ENCODE assay signal across 14 cellular contexts in the genomic region with DNA sequence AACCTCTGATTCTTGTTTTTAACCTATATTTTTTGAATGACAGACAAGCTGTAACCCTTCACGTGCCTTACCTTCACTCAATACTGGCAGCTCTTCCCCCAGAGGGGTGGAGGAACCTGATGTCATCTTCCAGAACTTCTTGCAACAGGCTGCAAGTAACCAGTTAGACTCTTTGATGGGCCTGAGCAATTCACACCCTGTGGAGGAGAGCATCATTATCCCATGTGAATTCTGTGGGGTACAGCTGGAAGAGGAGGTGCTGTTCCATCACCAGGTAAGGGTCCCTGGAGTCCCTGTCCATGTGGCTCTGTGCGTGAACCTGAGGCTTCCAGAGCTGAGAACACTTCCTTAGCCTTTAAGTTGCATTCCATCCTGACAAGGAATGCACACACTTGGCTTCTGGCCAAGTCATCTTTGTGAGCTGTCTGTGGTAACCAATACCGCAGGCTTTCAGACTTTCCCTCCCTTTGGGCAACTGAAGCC. TPM values are rescaled to one million over a fixed set of nuclear protein-coding genes. Genes with fewer than 3 reads are reported as not detected.
DNase-seq lines count a peak whose midpoint lies in the region; ATAC-seq and TF ChIP-seq lines count a peak whose summit lies in the region.
"Had no signal": no experiment of that assay in that cellular context is flagged by ENCODE, and none has a peak within 500 bp of the region (broad histone marks: within the 10 kb centered on the region; RNA-seq: fewer than 3 reads in every experiment).

No MANE protein-coding gene starts in this region.

- H3K9me3 Mint-ChIP-seq in activated CD4-positive, alpha-beta memory T cell treated with anti-CD3 and anti-CD28 coated beads, Interleukin-2, amount 10 ng/mL, durations not matched to agents 7 days and 5 days: no peaks in the 10 kb centered on the region
- no peaks in the 10 kb centered on the region for H3K9me3 Mint-ChIP-seq in activated CD4-positive, alpha-beta memory T cell treated with anti-CD3 and anti-CD28 coated beads for 36 hours
- H3K9me3 Mint-ChIP-seq in stimulated activated memory B cell treated with anti-CD40 and anti-IgM and Interleukin-4, amounts not matched to agents 10 μg/mL and 1 μg/mL and 100 μg/mL, for 72 hours: no peaks in the 10 kb centered on the region

- no peaks in the 10 kb centered on the region for H3K4me1 Mint-ChIP-seq in activated CD4-positive, alpha-beta memory T cell treated with anti-CD3 and anti-CD28 coated beads, Interleukin-2, amount 10 ng/mL, durations not matched to agents 7 days and 5 days
- H3K4me1 Mint-ChIP-seq in activated CD4-positive, alpha-beta memory T cell treated with anti-CD3 and anti-CD28 coated beads for 36 hours (ENCODE audit: low read depth): no peaks in the 10 kb centered on the region
- H3K4me1 Mint-ChIP-seq in stimulated activated memory B cell treated with anti-CD40 and anti-IgM and Interleukin-4, amounts not matched to agents 10 μg/mL and 1 μg/mL and 100 μg/mL, for 72 hours: peaks cover 27% of the 10 kb centered on the region

- TF ChIP-seq POLR2A in esophagus muscularis mucosa (IDR thresholded peaks at IDR 0.05; ENCODE audit: low read depth): no peak

- no peaks in the 10 kb centered on the region for H3K9me3 ChIP-seq in esophagus muscularis mucosa
- H3K9me3 ChIP-seq: BE2C, esophagus squamous epithelium, MG63 had no signal

- H3K27me3 ChIP-seq in esophagus muscularis mucosa: no peaks in the 10 kb centered on the region
- H3K27me3 ChIP-seq: BE2C, esophagus squamous epithelium, MG63 had no signal

- H3K36me3 ChIP-seq in esophagus muscularis mucosa: peaks cover 81 to 99% (median 96%) of the 10 kb centered on the region in 4 donors

- no peak for TF ChIP-seq EP300 in esophagus muscularis mucosa (IDR thresholded peaks at IDR 0.05)

- H3K27me3 Mint-ChIP-seq in activated CD4-positive, alpha-beta memory T cell treated with anti-CD3 and anti-CD28 coated beads, Interleukin-2, amount 10 ng/mL, durations not matched to agents 7 days and 5 days: no peaks in the 10 kb centered on the region
- H3K27me3 Mint-ChIP-seq in activated CD4-positive, alpha-beta memory T cell treated with anti-CD3 and anti-CD28 coated beads for 36 hours: no peaks in the 10 kb centered on the region
- H3K27me3 Mint-ChIP-seq in stimulated activated memory B cell treated with anti-CD40 and anti-IgM and Interleukin-4, amounts not matched to agents 10 μg/mL and 1 μg/mL and 100 μg/mL, for 72 hours: no peaks in the 10 kb centered on the region

- CTCF ChIA-PET in activated CD4-positive, alpha-beta memory T cell treated with anti-CD3 and anti-CD28 coated beads, Interleukin-2, amount 10 ng/mL, durations not matched to agents 7 days and 5 days (lab: Charles Lee): interaction anchor here (0.9 kb wide), 1 partner anchor 21 kb away, joined by 3 read pairs; no protein-coding TSS in a partner anchor
- CTCF ChIA-PET in activated CD4-positive, alpha-beta memory T cell treated with anti-CD3 and anti-CD28 coated beads for 36 hours (lab: Charles Lee): no interaction called here

- peak; percentile 1 for DNase-seq in activated CD4-positive, alpha-beta memory T cell treated with anti-CD3 and anti-CD28 coated beads, Interleukin-2, amount 10 ng/mL, durations not matched to agents 7 days and 5 days
- DNase-seq in activated CD4-positive, alpha-beta memory T cell treated with anti-CD3 and anti-CD28 coated beads for 36 hours: no peak
- peak; percentile 79 for DNase-seq in NCI-H226
- DNase-seq in esophagus muscularis mucosa (ENCODE audit: extremely low spot score): peak; percentile 21
- DNase-seq in anterior cingulate cortex (lab: John Stamatoyannopoulos, UW): no peak
- DNase-seq in retina: no peak
- DNase-seq: BE2C; esophagus squamous epithelium; MG63; stimulated activated naive CD4-positive, alpha-beta T cell; WERI-Rb-1 had no signal

- WGBS in esophagus muscularis mucosa: 76% methylated on average over 2 of the region's 3 CpGs

- no peak overlapping the region for H3K27ac ChIP-seq in esophagus muscularis mucosa (replicated peaks in 1 of 4)
- H3K27ac ChIP-seq: WERI-Rb-1 had no signal

- intact Hi-C loops in activated CD4-positive, alpha-beta memory T cell treated with anti-CD3 and anti-CD28 coated beads for 36 hours (cut with micrococcal nuclease): no loop called here
- intact Hi-C loops in esophagus muscularis mucosa (cut with DNase I): loop anchor here (10.0 kb wide), 1 partner anchor 93 kb away; no protein-coding TSS in a partner anchor

- TF ChIP-seq CTCF in esophagus muscularis mucosa (IDR thresholded peaks at IDR 0.05): no peak

- POLR2A ChIA-PET in activated CD4-positive, alpha-beta memory T cell treated with anti-CD3 and anti-CD28 coated beads, Interleukin-2, amount 10 ng/mL, durations not matched to agents 7 days and 5 days (lab: Charles Lee): no interaction called here
- POLR2A ChIA-PET in activated CD4-positive, alpha-beta memory T cell treated with anti-CD3 and anti-CD28 coated beads for 36 hours (lab: Charles Lee): no interaction called here

- no peak overlapping the region for H3K4me3 Mint-ChIP-seq in activated CD4-positive, alpha-beta memory T cell treated with anti-CD3 and anti-CD28 coated beads, Interleukin-2, amount 10 ng/mL, durations not matched to agents 7 days and 5 days
- H3K4me3 Mint-ChIP-seq in activated CD4-positive, alpha-beta memory T cell treated with anti-CD3 and anti-CD28 coated beads for 36 hours: no peak overlapping the region
- H3K4me3 Mint-ChIP-seq in stimulated activated memory B cell treated with anti-CD40 and anti-IgM and Interleukin-4, amounts not matched to agents 10 μg/mL and 1 μg/mL and 100 μg/mL, for 72 hours: no peak overlapping the region

- ATAC-seq in stimulated activated memory B cell treated with anti-CD40 and anti-IgM and Interleukin-4, amounts not matched to agents 10 μg/mL and 1 μg/mL and 100 μg/mL, for 72 hours: no peak
- no peak for ATAC-seq in GM21367 (IDR thresholded peaks at IDR 0.05; ENCODE audit: unreplicated experiment)

- H3K4me1 ChIP-seq in esophagus muscularis mucosa: peaks cover 0 to 6% (median 0%) of the 10 kb centered on the region in 4 donors
- H3K4me1 ChIP-seq: BE2C had no signal

- no peak overlapping the region for H3K27ac Mint-ChIP-seq in activated CD4-positive, alpha-beta memory T cell treated with anti-CD3 and anti-CD28 coated beads, Interleukin-2, amount 10 ng/mL, durations not matched to agents 7 days and 5 days
- H3K27ac Mint-ChIP-seq in activated CD4-positive, alpha-beta memory T cell treated with anti-CD3 and anti-CD28 coated beads for 36 hours: no peak overlapping the region
- H3K27ac Mint-ChIP-seq in stimulated activated memory B cell treated with anti-CD40 and anti-IgM and Interleukin-4, amounts not matched to agents 10 μg/mL and 1 μg/mL and 100 μg/mL, for 72 hours: peak overlapping the region; percentile 75

- no peak overlapping the region for H3K4me3 ChIP-seq in esophagus muscularis mucosa
- H3K4me3 ChIP-seq: esophagus squamous epithelium, MG63, skin epidermis had no signal

- peaks cover 69% of the 10 kb centered on the region for H3K36me3 Mint-ChIP-seq in activated CD4-positive, alpha-beta memory T cell treated with anti-CD3 and anti-CD28 coated beads, Interleukin-2, amount 10 ng/mL, durations not matched to agents 7 days and 5 days (ENCODE audit: low read depth)
- peaks cover 58% of the 10 kb centered on the region for H3K36me3 Mint-ChIP-seq in activated CD4-positive, alpha-beta memory T cell treated with anti-CD3 and anti-CD28 coated beads for 36 hours
- peaks cover 62% of the 10 kb centered on the region for H3K36me3 Mint-ChIP-seq in stimulated activated memory B cell treated with anti-CD40 and anti-IgM and Interleukin-4, amounts not matched to agents 10 μg/mL and 1 μg/mL and 100 μg/mL, for 72 hours

RNA-seq across cellular contexts. Expression of a gene that starts 22.7 kb away (rescaled TPM):
- 10 to 100 TPM; 74.8 to 75.5 TPM for total RNA-seq in activated CD4-positive, alpha-beta memory T cell treated with anti-CD3 and anti-CD28 coated beads, Interleukin-2, amount 10 ng/mL, durations not matched to agents 7 days and 5 days
- 10 to 100 TPM; 56.4 to 61.8 TPM for total RNA-seq in activated CD4-positive, alpha-beta memory T cell treated with anti-CD3 and anti-CD28 coated beads for 36 hours
- 10 to 100 TPM; 27.2 to 37.4 (median 30.6) TPM for total RNA-seq in esophagus muscularis mucosa

RNA-seq across cellular contexts. Expression of a gene that starts 39.5 kb away (rescaled TPM):
- total RNA-seq in activated CD4-positive, alpha-beta memory T cell treated with anti-CD3 and anti-CD28 coated beads, Interleukin-2, amount 10 ng/mL, durations not matched to agents 7 days and 5 days: 10 to 100 TPM; 24.2 to 25.0 TPM
- total RNA-seq in activated CD4-positive, alpha-beta memory T cell treated with anti-CD3 and anti-CD28 coated beads for 36 hours: 10 to 100 TPM; 41.7 to 43.3 TPM
- total RNA-seq in esophagus muscularis mucosa: 10 to 100 TPM; 11.9 to 18.7 (median 13.2) TPM

Comparison
In these comparisons a context has a peak if more than half of its experiments do, and no peak if none do; other contexts are left out.
1. DNase-seq: peak in activated CD4-positive, alpha-beta memory T cell treated with anti-CD3 and anti-CD28 coated beads, Interleukin-2, amount 10 ng/mL, durations not matched to agents 7 days and 5 days (single experiment), NCI-H226 (single experiment) and esophagus muscularis mucosa (single experiment); none in activated CD4-positive, alpha-beta memory T cell treated with anti-CD3 and anti-CD28 coated beads for 36 hours (single experiment), anterior cingulate cortex (0 of 58) and retina (single experiment).